8 cellular contexts compared by ENCODE assay signal in the genomic region with DNA sequence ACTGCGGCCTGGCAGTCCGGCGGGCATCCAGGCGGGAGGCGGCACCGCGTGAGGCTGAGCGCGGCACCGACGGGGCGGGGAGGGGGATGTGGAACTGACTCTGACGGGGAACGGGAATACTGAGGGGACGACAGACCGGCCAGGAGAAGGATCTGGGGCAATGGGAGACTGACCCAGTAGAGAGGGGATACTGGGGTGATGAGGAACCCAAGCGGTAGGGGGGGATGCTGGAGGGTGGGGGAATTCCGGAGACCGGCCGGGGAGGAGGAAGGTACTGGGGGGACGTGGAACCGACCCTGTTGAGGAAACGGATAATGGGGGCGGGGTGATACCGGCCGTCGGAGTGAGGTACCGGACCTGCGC. TPM values are rescaled to one million over a fixed set of nuclear protein-coding genes. Genes with fewer than 3 reads are reported as not detected.
DNase-seq lines count a peak whose midpoint lies in the region; ATAC-seq and TF ChIP-seq lines count a peak whose summit lies in the region.

No MANE protein-coding gene starts in this region.

- H3K36me3 ChIP-seq in naive thymus-derived CD4-positive, alpha-beta T cell (ENCODE audit: control insufficient read depth in 2 of 3, insufficient read depth in 3 of 3, low read length in 3 of 3) = peaks cover 0 to 21% (median 0%) of the 10 kb centered on the region in 3 experiments
- no peaks in the 10 kb centered on the region for H3K36me3 ChIP-seq in urinary bladder (ENCODE audit: insufficient read depth)

- intact Hi-C loops in naive thymus-derived CD4-positive, alpha-beta T cell (cut with micrococcal nuclease) = no loop called here

- H3K4me1 ChIP-seq in naive thymus-derived CD4-positive, alpha-beta T cell (ENCODE audit: control insufficient read depth in 2 of 2, insufficient read depth in 2 of 2, low read length in 2 of 2) = peaks cover 22 to 29% of the 10 kb centered on the region in 2 donors
- H3K4me1 ChIP-seq in urinary bladder (ENCODE audit: insufficient read depth) = no peaks in the 10 kb centered on the region

- H3K4me3 ChIP-seq in GM12865 (ENCODE audit: low read depth, low read length) (peak overlapping the region; percentile 99), urinary bladder (ENCODE audit: low read depth, low read length) (peak overlapping the region; percentile 82)
- peak overlapping the region; percentile 100 for H3K4me3 ChIP-seq in naive thymus-derived CD4-positive, alpha-beta T cell (ENCODE audit: low read length)

- peak overlapping the region; percentile 91 for H3K27ac ChIP-seq in naive thymus-derived CD4-positive, alpha-beta T cell (ENCODE audit: low read depth, low read length)
- no peak overlapping the region for H3K27ac ChIP-seq in urinary bladder (ENCODE audit: low read depth)

- H3K27me3 ChIP-seq in naive thymus-derived CD4-positive, alpha-beta T cell (ENCODE audit: control insufficient read depth in 2 of 2, insufficient read depth in 2 of 2, low read length in 2 of 2) = no peaks in the 10 kb centered on the region

- no peaks in the 10 kb centered on the region for H3K9me3 Mint-ChIP-seq in activated CD4-positive, alpha-beta T cell treated with anti-CD3 and anti-CD28 coated beads, Interleukin-2, amount 10 ng/mL, durations not matched to agents 7 days and 5 days
- H3K9me3 Mint-ChIP-seq in endothelial cell (ENCODE audit: unreplicated experiment) = no peaks in the 10 kb centered on the region
- peaks cover 0 to 2% (median 0%) of the 10 kb centered on the region in 11 donors for H3K9me3 Mint-ChIP-seq in naive thymus-derived CD4-positive, alpha-beta T cell

- no peaks in the 10 kb centered on the region for H3K27me3 Mint-ChIP-seq in activated CD4-positive, alpha-beta T cell treated with anti-CD3 and anti-CD28 coated beads, Interleukin-2, amount 10 ng/mL, durations not matched to agents 7 days and 5 days
- peaks cover 16% of the 10 kb centered on the region for H3K27me3 Mint-ChIP-seq in endothelial cell (ENCODE audit: unreplicated experiment)
- no peaks in the 10 kb centered on the region for H3K27me3 Mint-ChIP-seq in naive thymus-derived CD4-positive, alpha-beta T cell

- POLR2A ChIA-PET in activated CD4-positive, alpha-beta T cell treated with anti-CD3 and anti-CD28 coated beads, Interleukin-2, amount 10 ng/mL, durations not matched to agents 7 days and 5 days (lab: Charles Lee) = no interaction called here
- POLR2A ChIA-PET in naive thymus-derived CD4-positive, alpha-beta T cell (lab: Charles Lee) = interaction anchor here (0.6 to 2.5 kb wide), 8 partner anchors 43 to 913 kb away, joined by 3 to 25 read pairs (median 4); partner anchors contain the start of genes BICD2, CENPP and NOL8

- peak overlapping the region; percentile 97 for H3K4me3 Mint-ChIP-seq in activated CD4-positive, alpha-beta T cell treated with anti-CD3 and anti-CD28 coated beads, Interleukin-2, amount 10 ng/mL, durations not matched to agents 7 days and 5 days
- H3K4me3 Mint-ChIP-seq in endothelial cell (ENCODE audit: unreplicated experiment) = peak overlapping the region; percentile 95
- H3K4me3 Mint-ChIP-seq in naive thymus-derived CD4-positive, alpha-beta T cell = peak overlapping the region; percentile 83 to 98 (median 95)

- no peak for DNase-seq in GM12865 (ENCODE audit: low read depth)
- peak; percentile 33 for DNase-seq in activated CD4-positive, alpha-beta T cell treated with anti-CD3 and anti-CD28 coated beads, Interleukin-2, amount 10 ng/mL, durations not matched to agents 7 days and 5 days
- DNase-seq in endothelial cell (ENCODE audit: low spot score) = peak; percentile 50
- peak in 6 of 9 donors; percentile 5 to 54 (median 19) for DNase-seq in naive thymus-derived CD4-positive, alpha-beta T cell
- DNase-seq in NCI-H226 = no peak
- DNase-seq in NCI-H1105 treated with DMSO at 0.1 percent for 48 hours (lab: John Stamatoyannopoulos, UW) = no peak

- peaks cover 41% of the 10 kb centered on the region for H3K4me1 Mint-ChIP-seq in activated CD4-positive, alpha-beta T cell treated with anti-CD3 and anti-CD28 coated beads, Interleukin-2, amount 10 ng/mL, durations not matched to agents 7 days and 5 days
- H3K4me1 Mint-ChIP-seq in endothelial cell (ENCODE audit: unreplicated experiment) = peaks cover 15% of the 10 kb centered on the region
- peaks cover 33 to 52% (median 42%) of the 10 kb centered on the region in 7 donors for H3K4me1 Mint-ChIP-seq in naive thymus-derived CD4-positive, alpha-beta T cell

- no peaks in the 10 kb centered on the region for H3K9me3 ChIP-seq in naive thymus-derived CD4-positive, alpha-beta T cell (ENCODE audit: control insufficient read depth in 2 of 3, low read length in 3 of 3)

- H3K27ac Mint-ChIP-seq in activated CD4-positive, alpha-beta T cell treated with anti-CD3 and anti-CD28 coated beads, Interleukin-2, amount 10 ng/mL, durations not matched to agents 7 days and 5 days = peak overlapping the region; percentile 87
- H3K27ac Mint-ChIP-seq in endothelial cell (ENCODE audit: unreplicated experiment) = peak overlapping the region; percentile 80
- H3K27ac Mint-ChIP-seq in naive thymus-derived CD4-positive, alpha-beta T cell = peak overlapping the region; percentile 72 to 97 (median 91)

- TF ChIP-seq CTCF in GM12865 (IDR thresholded peaks at IDR 0.05; ENCODE audit: insufficient read depth, low read depth, low read length, missing control alignments) (no peak), endothelial cell (IDR thresholded peaks at IDR 0.05; ENCODE audit: unreplicated experiment) (no peak)

- peak; percentile 3 for ATAC-seq in HG02973 (IDR thresholded peaks at IDR 0.05; ENCODE audit: unreplicated experiment)
- peak; percentile 13 for ATAC-seq in naive thymus-derived CD4-positive, alpha-beta T cell

- under 1% methylated on average over 29 of the region's 29 CpGs for WGBS in urinary bladder

- CTCF ChIA-PET in activated CD4-positive, alpha-beta T cell treated with anti-CD3 and anti-CD28 coated beads, Interleukin-2, amount 10 ng/mL, durations not matched to agents 7 days and 5 days (lab: Charles Lee) = interaction anchor here (0.9 to 1.2 kb wide), 2 partner anchors 14 to 95 kb away, joined by 3 to 4 read pairs; no protein-coding TSS in a partner anchor
- CTCF ChIA-PET in naive thymus-derived CD4-positive, alpha-beta T cell (lab: Charles Lee) = interaction anchor here (1.4 kb wide), 1 partner anchor 49 kb away, joined by 3 read pairs; no protein-coding TSS in a partner anchor

- peaks cover 16% of the 10 kb centered on the region for H3K36me3 Mint-ChIP-seq in activated CD4-positive, alpha-beta T cell treated with anti-CD3 and anti-CD28 coated beads, Interleukin-2, amount 10 ng/mL, durations not matched to agents 7 days and 5 days (ENCODE audit: low read depth)
- no peaks in the 10 kb centered on the region for H3K36me3 Mint-ChIP-seq in endothelial cell (ENCODE audit: low read depth, unreplicated experiment)
- peaks cover 0 to 12% (median 3%) of the 10 kb centered on the region in 5 donors for H3K36me3 Mint-ChIP-seq in naive thymus-derived CD4-positive, alpha-beta T cell

RNA-seq across cellular contexts. Expression of gene IPPK, which starts 0.4 kb away (rescaled TPM):
- 10 to 100 TPM in 1 of 2 experiments, 1 to 10 TPM in 1; 9.6 to 10.9 TPM for total RNA-seq in activated CD4-positive, alpha-beta T cell treated with anti-CD3 and anti-CD28 coated beads, Interleukin-2, amount 10 ng/mL, durations not matched to agents 7 days and 5 days
- total RNA-seq in endothelial cell (ENCODE audit: unreplicated experiment) (10.1 TPM), urinary bladder (10.1 TPM)
- 10 to 100 TPM in 1 of 5 experiments, 1 to 10 TPM in 4; 5.9 to 12.8 (median 7.4) TPM for total RNA-seq in naive thymus-derived CD4-positive, alpha-beta T cell
- 1 to 10 TPM; 2.8 to 9.8 TPM for polyA plus RNA-seq in naive thymus-derived CD4-positive, alpha-beta T cell
- 5.3 TPM for polyA plus RNA-seq in urinary bladder

Comparison
In these comparisons a context has a peak if more than half of its experiments do, and no peak if none do; other contexts are left out.
1. DNase-seq: peak in activated CD4-positive, alpha-beta T cell treated with anti-CD3 and anti-CD28 coated beads, Interleukin-2, amount 10 ng/mL, durations not matched to agents 7 days and 5 days (single experiment), endothelial cell (single experiment) and naive thymus-derived CD4-positive, alpha-beta T cell (6 of 9); none in GM12865 (single experiment), NCI-H226 (single experiment) and NCI-H1105 treated with DMSO at 0.1 percent for 48 hours (single experiment).
2. Peak in every context shown above with its lines, with median percentiles within 50 percentile points of each other: H3K4me3 ChIP-seq, H3K27ac Mint-ChIP-seq and H3K4me3 Mint-ChIP-seq.